In genomic region chr22:49270595-49271368, GRCh38 we compare ENCODE assay signal across 31 cellular contexts.
"Had no signal": no experiment of that assay in that cellular context is flagged by ENCODE, and none has a peak within 500 bp of the region (broad histone marks: within the 10 kb centered on the region; RNA-seq: fewer than 3 reads in every experiment).

No MANE protein-coding gene starts in this region.

- H3K9me3 ChIP-seq: adrenal gland, body of pancreas, heart left ventricle, left lung, thyroid gland had no signal

- H3K36me3 Mint-ChIP-seq: activated naive CD8-positive, alpha-beta T cell treated with anti-CD3 and anti-CD28 coated beads for 36 hours; mesothelial cell of epicardium; naive B cell had no signal

- ATAC-seq: body of pancreas; effector memory CD8-positive, alpha-beta T cell; foreskin keratinocyte; heart left ventricle; left lung; right cardiac atrium had no signal

- H3K4me1 Mint-ChIP-seq: activated naive CD8-positive, alpha-beta T cell treated with anti-CD3 and anti-CD28 coated beads for 36 hours; mesothelial cell of epicardium; naive B cell had no signal

- H3K36me3 ChIP-seq: adrenal gland, heart left ventricle, left lung, thyroid gland had no signal

- H3K9me3 Mint-ChIP-seq: activated naive CD4-positive, alpha-beta T cell treated with anti-CD3 and anti-CD28 coated beads for 36 hours; activated naive CD8-positive, alpha-beta T cell treated with anti-CD3 and anti-CD28 coated beads for 36 hours; activated T-helper 1 cell treated with anti-CD3 and anti-CD28 coated beads, Interleukin-12 subunit alpha, Interleukin-12 subunit beta, Interleukin-2, Interleukin-4 antibody, amounts not matched to agents 30 ng/mL and 10 ng/mL and 1 ng/mL, durations not matched to agents 14 hours and 24 hours and 36 hours; effector memory CD8-positive, alpha-beta T cell; mesothelial cell of epicardium; naive B cell; stimulated activated naive CD8-positive, alpha-beta T cell treated with anti-CD3 and anti-CD28 coated beads, Interleukin-15, Interleukin-2, amounts not matched to agents 100 ng/mL and 50 ng/mL, for 24 hours; T-helper 2 cell treated with Interferon-gamma antibody and Interleukin-4, amounts not matched to agents 5 μg/mL and 100 μg/mL, for 36 hours had no signal

- H3K4me3 ChIP-seq: adrenal gland, body of pancreas, heart left ventricle, left lung, thyroid gland had no signal

- H3K4me3 Mint-ChIP-seq: activated naive CD4-positive, alpha-beta T cell treated with anti-CD3 and anti-CD28 coated beads for 36 hours; activated naive CD8-positive, alpha-beta T cell treated with anti-CD3 and anti-CD28 coated beads for 36 hours; activated T-helper 1 cell treated with anti-CD3 and anti-CD28 coated beads, Interleukin-12 subunit alpha, Interleukin-12 subunit beta, Interleukin-2, Interleukin-4 antibody, amounts not matched to agents 30 ng/mL and 10 ng/mL and 1 ng/mL, durations not matched to agents 14 hours and 24 hours and 36 hours; effector memory CD8-positive, alpha-beta T cell; mesothelial cell of epicardium; naive B cell; nephron progenitor cell; stimulated activated naive CD8-positive, alpha-beta T cell treated with anti-CD3 and anti-CD28 coated beads, Interleukin-15, Interleukin-2, amounts not matched to agents 100 ng/mL and 50 ng/mL, for 24 hours; T-helper 2 cell treated with Interferon-gamma antibody and Interleukin-4, amounts not matched to agents 5 μg/mL and 100 μg/mL, for 36 hours had no signal

- H3K27me3 ChIP-seq: adrenal gland, foreskin keratinocyte, thyroid gland had no signal

- H3K27ac Mint-ChIP-seq: activated naive CD4-positive, alpha-beta T cell treated with anti-CD3 and anti-CD28 coated beads for 36 hours; activated naive CD8-positive, alpha-beta T cell treated with anti-CD3 and anti-CD28 coated beads for 36 hours; activated T-helper 1 cell treated with anti-CD3 and anti-CD28 coated beads, Interleukin-12 subunit alpha, Interleukin-12 subunit beta, Interleukin-2, Interleukin-4 antibody, amounts not matched to agents 30 ng/mL and 10 ng/mL and 1 ng/mL, durations not matched to agents 14 hours and 24 hours and 36 hours; effector memory CD8-positive, alpha-beta T cell; mesothelial cell of epicardium; naive B cell; nephron progenitor cell; stimulated activated naive CD8-positive, alpha-beta T cell treated with anti-CD3 and anti-CD28 coated beads, Interleukin-15, Interleukin-2, amounts not matched to agents 100 ng/mL and 50 ng/mL, for 24 hours; T-helper 2 cell treated with Interferon-gamma antibody and Interleukin-4, amounts not matched to agents 5 μg/mL and 100 μg/mL, for 36 hours had no signal

- DNase-seq: activated CD4-positive, alpha-beta T cell treated with anti-CD3 and anti-CD28 coated beads for 4 hours; activated CD4-positive, alpha-beta T cell treated with anti-CD3 and anti-CD28 coated beads, Interleukin-2, amount 50 U/mL, for 4 hours; activated CD4-positive, CD25-positive, alpha-beta regulatory T cell; activated CD8-positive, alpha-beta memory T cell treated with anti-CD3 and anti-CD28 coated beads for 24 hours; activated effector memory CD4-positive, alpha-beta T cell treated with anti-CD3 and anti-CD28 coated beads, Interleukin-2, amount 50 U/mL, for 16 hours; activated naive CD4-positive, alpha-beta T cell treated with anti-CD3 and anti-CD28 coated beads for 36 hours; activated naive CD8-positive, alpha-beta T cell treated with anti-CD3 and anti-CD28 coated beads for 36 hours; activated T-cell treated with anti-CD3 and anti-CD28 coated beads, Interleukin-2, amount 50 U/mL, for 1 hour; body of pancreas; cerebellar nuclear complex; cortex of kidney; effector memory CD8-positive, alpha-beta T cell; foreskin keratinocyte; heart left ventricle; hypothalamus; kidney glomerular epithelial cell; naive B cell; nucleus accumbens; right cardiac atrium; stimulated activated CD4-positive, alpha-beta T cell treated with anti-CD3 and anti-CD28 coated beads, Interleukin-12 subunit alpha, Interleukin-12 subunit beta, amount 100 ng/mL, for 4 hours; stimulated activated CD4-positive, alpha-beta T cell treated with anti-CD3 and anti-CD28 coated beads, Interleukin-4, amount 100 ng/mL, for 1 hour; substantia nigra; T-helper 1 cell; thyroid gland had no signal

- H3K4me1 ChIP-seq: adrenal gland, body of pancreas, foreskin keratinocyte, heart left ventricle, left lung, thyroid gland had no signal

- H3K27ac ChIP-seq: adrenal gland, body of pancreas, foreskin keratinocyte, heart left ventricle, left lung, thyroid gland had no signal
